ENCODE assay signal across 16 cellular contexts in the genomic region with DNA sequence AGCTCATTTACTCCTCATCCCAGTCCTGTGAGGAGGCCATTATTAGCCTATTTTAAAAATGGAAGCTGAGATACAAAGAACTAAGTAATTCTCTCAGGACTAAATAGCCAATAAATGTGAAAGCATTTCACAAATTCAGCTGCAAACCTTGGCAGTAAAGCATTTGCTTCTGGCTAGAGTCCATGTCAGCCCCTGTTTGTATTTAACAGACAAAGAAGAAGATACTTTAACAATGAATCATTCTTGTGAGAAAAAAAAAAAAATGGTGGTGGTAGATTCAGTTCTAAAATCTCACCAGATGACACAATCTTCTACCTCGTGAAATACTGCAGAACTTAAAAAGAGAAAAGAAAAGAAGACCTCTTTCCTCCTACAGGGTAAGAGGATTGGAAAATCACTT.
DNase-seq lines count a peak whose midpoint lies in the region; TF ChIP-seq lines count a peak whose summit lies in the region.
"Had no signal": no experiment of that assay in that cellular context is flagged by ENCODE, and none has a peak within 500 bp of the region (broad histone marks: within the 10 kb centered on the region; RNA-seq: fewer than 3 reads in every experiment).

No MANE protein-coding gene starts in this region.

- TF ChIP-seq CTCF in AG10803 (conservative IDR thresholded peaks at IDR 0.05; ENCODE audit: low read length) (no peak), mesothelial cell of epicardium (IDR thresholded peaks at IDR 0.05; ENCODE audit: unreplicated experiment) (no peak), dorsolateral prefrontal cortex (IDR thresholded peaks at IDR 0.05 in 54 of 56, conservative IDR thresholded peaks at IDR 0.05 in 2 of 56; ENCODE audit: low read depth in 1 of 56, partially characterized antibody in 56 of 56) (no peak)

- no peak overlapping the region for H3K4me3 Mint-ChIP-seq in mesothelial cell of epicardium
- H3K4me3 Mint-ChIP-seq: naive B cell had no signal

- peak overlapping the region; percentile 48 for H3K27ac Mint-ChIP-seq in mesothelial cell of epicardium
- H3K27ac Mint-ChIP-seq: naive B cell had no signal

- H3K27me3 ChIP-seq in dorsolateral prefrontal cortex: no peaks in the 10 kb centered on the region
- H3K27me3 ChIP-seq: tibial artery had no signal

- peaks cover 6% of the 10 kb centered on the region for H3K9me3 Mint-ChIP-seq in mesothelial cell of epicardium

- H3K4me3 ChIP-seq in AG10803 (ENCODE audit: low read length) (no peak overlapping the region), dorsolateral prefrontal cortex (no peak overlapping the region)
- H3K4me3 ChIP-seq: tibial artery had no signal

- intact Hi-C loops in dorsolateral prefrontal cortex (cut with DNase I): no loop called here

- H3K36me3 Mint-ChIP-seq in mesothelial cell of epicardium: peaks cover 1% of the 10 kb centered on the region
- H3K36me3 Mint-ChIP-seq: naive B cell had no signal

- H3K27me3 Mint-ChIP-seq in mesothelial cell of epicardium (ENCODE audit: low read depth): no peaks in the 10 kb centered on the region
- H3K27me3 Mint-ChIP-seq: naive B cell had no signal

- DNase-seq in AG10803 (ENCODE audit: low read depth) (peak; percentile 5), T1000 (lab: John Stamatoyannopoulos, UW) (peak; percentile 5), fibroblast of peridontal ligament (ENCODE audit: extremely low read depth) (peak; percentile 36), mesothelial cell of epicardium (ENCODE audit: low spot score in 2 of 2, unreplicated experiment in 2 of 2) (no peak), dorsolateral prefrontal cortex (no peak), epidermal melanocyte (ENCODE audit: insufficient read length, low spot score) (no peak), cortex of kidney (lab: John Stamatoyannopoulos, UW) (no peak), NCI-H2107 treated with DMSO at 0.1 percent for 48 hours (lab: John Stamatoyannopoulos, UW; ENCODE audit: unreplicated experiment) (no peak)
- DNase-seq: activated CD4-positive, alpha-beta T cell treated with anti-CD3 and anti-CD28 coated beads for 48 hours; aorta; left ventricle myocardium superior; naive B cell; NCI-H2081 treated with DMSO at 0.1 percent for 48 hours; NCI-H526; T-helper 9 cell; tibial artery had no signal

- H3K27ac ChIP-seq in dorsolateral prefrontal cortex: peak overlapping the region in 5 of 59 donors; percentile 4 to 76 (median 70)
- H3K27ac ChIP-seq: tibial artery had no signal

- peaks cover 24% of the 10 kb centered on the region for H3K4me1 Mint-ChIP-seq in mesothelial cell of epicardium
- H3K4me1 Mint-ChIP-seq: naive B cell had no signal

Comparison
In these comparisons a context has a peak if more than half of its experiments do, and no peak if none do; other contexts are left out.
1. DNase-seq: peak in AG10803 (single experiment), T1000 (single experiment) and fibroblast of peridontal ligament (single experiment); none in mesothelial cell of epicardium (0 of 2), dorsolateral prefrontal cortex (0 of 10), epidermal melanocyte (single experiment), cortex of kidney (single experiment) and NCI-H2107 treated with DMSO at 0.1 percent for 48 hours (single experiment).